ENCODE assay signal across 1 cellular context in the genomic region with DNA sequence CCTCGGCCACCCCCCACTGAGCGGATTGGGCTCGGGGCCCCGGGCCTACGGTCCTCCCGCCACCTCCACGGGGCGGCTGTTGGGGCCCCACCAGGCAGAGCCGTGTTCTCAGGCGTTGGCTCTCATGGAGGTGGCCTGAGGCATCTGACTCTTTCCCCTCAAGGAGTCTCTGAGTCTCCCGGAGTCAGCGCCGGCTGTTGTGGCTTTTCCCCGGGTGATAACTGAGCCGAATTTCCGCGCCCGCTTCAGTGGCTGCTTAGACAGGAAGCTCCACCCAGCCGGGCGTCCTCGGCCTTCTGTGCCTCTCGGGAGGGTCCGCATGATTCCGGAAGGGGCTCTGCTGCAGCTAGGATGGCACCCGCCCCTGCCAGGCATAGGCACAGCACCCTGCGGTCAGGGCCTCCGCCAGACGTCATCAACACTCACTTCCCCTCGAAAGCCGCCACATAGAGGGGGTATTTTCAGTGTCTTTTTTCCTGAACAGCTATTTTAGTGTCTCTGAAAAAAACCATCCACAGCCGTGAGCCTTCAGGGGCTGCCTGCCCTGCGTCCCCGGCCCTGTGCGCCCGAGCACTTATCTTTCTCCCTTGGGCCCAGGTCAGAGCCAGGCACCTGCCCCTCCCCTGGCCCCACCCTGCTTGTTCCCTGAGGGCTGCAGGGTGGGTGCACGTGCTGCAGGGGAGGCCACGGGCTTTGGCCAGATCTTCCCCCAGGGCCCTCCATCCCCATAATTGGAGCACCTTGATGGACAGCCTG.
A peak's percentile ranks its signal among the peaks of the same experiment; 100 is the strongest.
TF ChIP-seq lines count a peak whose summit lies in the region.

No MANE protein-coding gene starts in this region.

TF ChIP-seq in GM12878, 131 proteins besides CTCF, POLR2A, EP300 and RAD21 (continued from another document):
- TF ChIP-seq ZNF592 (IDR thresholded peaks at IDR 0.05), result no peak
- peak; percentile 44; the same call in 1 of the 2 replicates for TF ChIP-seq ZBED1 (IDR thresholded peaks at IDR 0.05; ENCODE audit: borderline replicate concordance)
- 0 out of 2 replicates have a peak, but pooled peaks have one; percentile 4 for TF ChIP-seq TCF3 (IDR thresholded peaks at IDR 0.05; ENCODE audit: borderline replicate concordance, insufficient read depth, low read depth, low read length)
- TF ChIP-seq SMARCA5 (IDR thresholded peaks at IDR 0.05), result 0 out of 2 replicates have a peak, but pooled peaks have one; percentile 44
- TF ChIP-seq, protein P1, sequence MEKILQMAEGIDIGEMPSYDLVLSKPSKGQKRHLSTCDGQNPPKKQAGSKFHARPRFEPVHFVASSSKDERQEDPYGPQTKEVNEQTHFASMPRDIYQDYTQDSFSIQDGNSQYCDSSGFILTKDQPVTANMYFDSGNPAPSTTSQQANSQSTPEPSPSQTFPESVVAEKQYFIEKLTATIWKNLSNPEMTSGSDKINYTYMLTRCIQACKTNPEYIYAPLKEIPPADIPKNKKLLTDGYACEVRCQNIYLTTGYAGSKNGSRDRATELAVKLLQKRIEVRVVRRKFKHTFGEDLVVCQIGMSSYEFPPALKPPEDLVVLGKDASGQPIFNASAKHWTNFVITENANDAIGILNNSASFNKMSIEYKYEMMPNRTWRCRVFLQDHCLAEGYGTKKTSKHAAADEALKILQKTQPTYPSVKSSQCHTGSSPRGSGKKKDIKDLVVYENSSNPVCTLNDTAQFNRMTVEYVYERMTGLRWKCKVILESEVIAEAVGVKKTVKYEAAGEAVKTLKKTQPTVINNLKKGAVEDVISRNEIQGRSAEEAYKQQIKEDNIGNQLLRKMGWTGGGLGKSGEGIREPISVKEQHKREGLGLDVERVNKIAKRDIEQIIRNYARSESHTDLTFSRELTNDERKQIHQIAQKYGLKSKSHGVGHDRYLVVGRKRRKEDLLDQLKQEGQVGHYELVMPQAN (conservative IDR thresholded peaks at IDR 0.05), result no peak
- peak; percentile 72 to 95 for TF ChIP-seq BHLHE40 (IDR thresholded peaks at IDR 0.05; ENCODE audit: borderline replicate concordance in 1 of 2, low read depth in 2 of 2, low read length in 1 of 2)
- peak; percentile 93; the same call in 1 of the 2 replicates for TF ChIP-seq GATAD2B (conservative IDR thresholded peaks at IDR 0.05; ENCODE audit: low read depth)
